Comparison of ENCODE assay signal across 10 cellular contexts in genomic region chr11:47393163-47394049, GRCh38. TPM values are rescaled to one million over a fixed set of nuclear protein-coding genes. Genes with fewer than 3 reads are reported as not detected.
DNase-seq lines count a peak whose midpoint lies in the region; ATAC-seq lines count a peak whose summit lies in the region.
"Had no signal": no experiment of that assay in that cellular context is flagged by ENCODE, and none has a peak within 500 bp of the region (broad histone marks: within the 10 kb centered on the region; RNA-seq: fewer than 3 reads in every experiment).

No MANE protein-coding gene starts in this region.

- H3K4me3 ChIP-seq in subcutaneous abdominal adipose tissue (ENCODE audit: low read depth in 1 of 5, low read length in 5 of 5): no peak overlapping the region

- H3K36me3 Mint-ChIP-seq in activated T-helper 17 cell treated with anti-CD3 and anti-CD28 coated beads, Interleukin-2, amount 50 U/mL, for 72 hours (ENCODE audit: low read depth): no peaks in the 10 kb centered on the region

- peak; percentile 20 for DNase-seq in DMS53 (lab: John Stamatoyannopoulos, UW)
- no peak for DNase-seq in DMS53 treated with DMSO at 0.1 percent for 48 hours (lab: John Stamatoyannopoulos, UW; ENCODE audit: unreplicated experiment)
- DNase-seq in iPS-NIHi11 (ENCODE audit: low spot score): peak; percentile 35
- DNase-seq in NCI-H1436 treated with DMSO at 0.1 percent for 48 hours (lab: John Stamatoyannopoulos, UW): no peak
- no peak for DNase-seq in NCI-H146 treated with DMSO at 0.1 percent for 48 hours (lab: John Stamatoyannopoulos, UW; ENCODE audit: unreplicated experiment)
- no peak for DNase-seq in SHP77 (lab: John Stamatoyannopoulos, UW)

- H3K27me3 ChIP-seq in subcutaneous abdominal adipose tissue (ENCODE audit: control insufficient read depth in 5 of 5, insufficient read depth in 4 of 5, low read length in 5 of 5): no peaks in the 10 kb centered on the region

- peak overlapping the region; percentile 59 for H3K4me3 Mint-ChIP-seq in activated T-helper 17 cell treated with anti-CD3 and anti-CD28 coated beads, Interleukin-2, amount 50 U/mL, for 72 hours

- H3K27me3 Mint-ChIP-seq in activated T-helper 17 cell treated with anti-CD3 and anti-CD28 coated beads, Interleukin-2, amount 50 U/mL, for 72 hours: no peaks in the 10 kb centered on the region

- H3K4me1 ChIP-seq in subcutaneous abdominal adipose tissue (ENCODE audit: control insufficient read depth in 5 of 5, insufficient read depth in 5 of 5, low read length in 5 of 5): peaks cover 0 to 71% (median 31%) of the 10 kb centered on the region in 5 donors

- H3K27ac ChIP-seq in subcutaneous abdominal adipose tissue (ENCODE audit: low read depth, low read length): peak overlapping the region; percentile 88
- H3K27ac ChIP-seq: 22Rv1 had no signal

- no peaks in the 10 kb centered on the region for H3K9me3 Mint-ChIP-seq in activated T-helper 17 cell treated with anti-CD3 and anti-CD28 coated beads, Interleukin-2, amount 50 U/mL, for 72 hours

- no peaks in the 10 kb centered on the region for H3K9me3 ChIP-seq in subcutaneous abdominal adipose tissue (ENCODE audit: control insufficient read depth in 5 of 5, low read length in 5 of 5)

- peak overlapping the region; percentile 89 for H3K27ac Mint-ChIP-seq in activated T-helper 17 cell treated with anti-CD3 and anti-CD28 coated beads, Interleukin-2, amount 50 U/mL, for 72 hours

- H3K9ac ChIP-seq in subcutaneous abdominal adipose tissue (ENCODE audit: low read length in 5 of 5): peak overlapping the region in 4 of 5 donors; percentile 12 to 48 (median 29)

- no peak for ATAC-seq in activated T-helper 17 cell treated with anti-CD3 and anti-CD28 coated beads, Interleukin-2, amount 50 U/mL, for 72 hours (replicated peaks)

- no peaks in the 10 kb centered on the region for H3K36me3 ChIP-seq in subcutaneous abdominal adipose tissue (ENCODE audit: control insufficient read depth in 5 of 5, insufficient read depth in 5 of 5, low read length in 5 of 5)

- H3K4me1 Mint-ChIP-seq in activated T-helper 17 cell treated with anti-CD3 and anti-CD28 coated beads, Interleukin-2, amount 50 U/mL, for 72 hours: no peaks in the 10 kb centered on the region

RNA-seq across cellular contexts. Expression of gene SLC39A13, which starts 15.0 kb away (rescaled TPM):
- 10 to 100 TPM; 16.1 to 17.5 TPM for total RNA-seq in activated T-helper 17 cell treated with anti-CD3 and anti-CD28 coated beads, Interleukin-2, amount 50 U/mL, for 72 hours

RNA-seq across cellular contexts. Expression of gene SPI1, which starts 15.1 kb away (rescaled TPM):
- total RNA-seq in activated T-helper 17 cell treated with anti-CD3 and anti-CD28 coated beads, Interleukin-2, amount 50 U/mL, for 72 hours: under 1 TPM in 1 of 2 donors, not detected in 1; 0.21 TPM
- total RNA-seq: dermis microvascular lymphatic vessel endothelial cell had no signal

RNA-seq across cellular contexts. Expression of gene PSMC3, which starts 32.8 kb away (rescaled TPM):
- total RNA-seq in activated T-helper 17 cell treated with anti-CD3 and anti-CD28 coated beads, Interleukin-2, amount 50 U/mL, for 72 hours: 100 to 1,000 TPM; 109 to 174 TPM

RNA-seq across cellular contexts. Expression of gene MYBPC3, which starts 40.9 kb away (rescaled TPM):
- total RNA-seq in activated T-helper 17 cell treated with anti-CD3 and anti-CD28 coated beads, Interleukin-2, amount 50 U/mL, for 72 hours: not detected
- total RNA-seq: dermis microvascular lymphatic vessel endothelial cell had no signal

RNA-seq across cellular contexts. Expression of gene RAPSN, which starts 55.5 kb away (rescaled TPM):
- 1 to 10 TPM; 1.1 to 1.7 TPM for total RNA-seq in activated T-helper 17 cell treated with anti-CD3 and anti-CD28 coated beads, Interleukin-2, amount 50 U/mL, for 72 hours

Comparison
In these comparisons a context has a peak if more than half of its experiments do, and no peak if none do; other contexts are left out.
1. DNase-seq: peak in DMS53 (single experiment) and iPS-NIHi11 (single experiment); none in DMS53 treated with DMSO at 0.1 percent for 48 hours (single experiment), NCI-H1436 treated with DMSO at 0.1 percent for 48 hours (single experiment), NCI-H146 treated with DMSO at 0.1 percent for 48 hours (single experiment) and SHP77 (0 of 2).